In genomic region chr6:23826587-23826986, GRCh38 we compare ENCODE assay signal across 31 cellular contexts.
"Had no signal": no experiment of that assay in that cellular context is flagged by ENCODE, and none has a peak within 500 bp of the region (broad histone marks: within the 10 kb centered on the region; RNA-seq: fewer than 3 reads in every experiment).

No MANE protein-coding gene starts in this region.

- H3K27ac Mint-ChIP-seq: activated B cell treated with CpG ODN at 0.5 μM for 24 hours; activated CD4-positive, alpha-beta T cell treated with anti-CD3 and anti-CD28 coated beads, Interleukin-2, amount 10 ng/mL, durations not matched to agents 24 days and 14 days; activated CD8-positive, alpha-beta memory T cell treated with anti-CD3 and anti-CD28 coated beads, Interleukin-2, amount 10 ng/mL, durations not matched to agents 7 days and 5 days; activated naive CD4-positive, alpha-beta T cell treated with anti-CD3 and anti-CD28 coated beads, Interleukin-2, amount 50 U/mL, for 24 hours; activated T-cell treated with anti-CD3 and anti-CD28 coated beads, Interleukin-2, amount 50 U/mL, for 24 hours; activated T-helper 1 cell treated with anti-CD3 and anti-CD28 coated beads, Interleukin-12 subunit alpha, Interleukin-12 subunit beta, Interleukin-2, Interleukin-4 antibody, amounts not matched to agents 30 ng/mL and 10 ng/mL and 1 ng/mL, durations not matched to agents 14 hours and 24 hours and 36 hours; T-cell had no signal

- H3K27me3 ChIP-seq: ascending aorta, body of pancreas, MG63 had no signal

- H3K36me3 Mint-ChIP-seq: activated CD8-positive, alpha-beta memory T cell treated with anti-CD3 and anti-CD28 coated beads, Interleukin-2, amount 10 ng/mL, durations not matched to agents 7 days and 5 days; activated naive CD4-positive, alpha-beta T cell treated with anti-CD3 and anti-CD28 coated beads, Interleukin-2, amount 50 U/mL, for 24 hours; T-cell had no signal

- H3K9me3 ChIP-seq: body of pancreas, MG63 had no signal

- H3K27ac ChIP-seq: ascending aorta, body of pancreas, SK-N-MC had no signal

- H3K4me1 ChIP-seq: ascending aorta, body of pancreas had no signal

- H3K4me3 Mint-ChIP-seq: activated B cell treated with CpG ODN at 0.5 μM for 24 hours; activated CD4-positive, alpha-beta T cell treated with anti-CD3 and anti-CD28 coated beads, Interleukin-2, amount 10 ng/mL, durations not matched to agents 24 days and 14 days; activated CD8-positive, alpha-beta memory T cell treated with anti-CD3 and anti-CD28 coated beads, Interleukin-2, amount 10 ng/mL, durations not matched to agents 7 days and 5 days; activated naive CD4-positive, alpha-beta T cell treated with anti-CD3 and anti-CD28 coated beads, Interleukin-2, amount 50 U/mL, for 24 hours; activated T-cell treated with anti-CD3 and anti-CD28 coated beads, Interleukin-2, amount 50 U/mL, for 24 hours; activated T-helper 1 cell treated with anti-CD3 and anti-CD28 coated beads, Interleukin-12 subunit alpha, Interleukin-12 subunit beta, Interleukin-2, Interleukin-4 antibody, amounts not matched to agents 30 ng/mL and 10 ng/mL and 1 ng/mL, durations not matched to agents 14 hours and 24 hours and 36 hours; central memory CD8-positive, alpha-beta T cell; T-cell had no signal

- H3K4me3 ChIP-seq: ascending aorta, body of pancreas, MG63, SK-N-MC had no signal

- H3K36me3 ChIP-seq: ascending aorta, MG63 had no signal

- DNase-seq: activated B cell treated with CpG ODN at 0.5 μM for 24 hours; activated CD4-positive, alpha-beta T cell treated with anti-CD3 and anti-CD28 coated beads for 1 hour; activated CD4-positive, alpha-beta T cell treated with anti-CD3 and anti-CD28 coated beads, Interleukin-2, amount 10 ng/mL, durations not matched to agents 24 days and 14 days; activated CD4-positive, alpha-beta T cell treated with anti-CD3 and anti-CD28 coated beads, Interleukin-2, amount 50 U/mL, for 48 hours; activated CD8-positive, alpha-beta memory T cell treated with anti-CD3 and anti-CD28 coated beads, Interleukin-2, amount 10 ng/mL, durations not matched to agents 7 days and 5 days; activated effector memory CD4-positive, alpha-beta T cell treated with Interleukin-2 at 50 U/mL for 16 hours; activated naive CD4-positive, alpha-beta T cell; activated T-cell treated with anti-CD3 and anti-CD28 coated beads, Interleukin-2, amount 50 U/mL, for 24 hours; amniotic stem cell; body of pancreas; MG63; NCI-H1048; NCI-H1417; NCI-H1930; NCI-H345; NCI-H510A; NCI-H526 treated with DMSO at 0.1 percent for 48 hours; NCI-H82; RPMI8226; T-cell; T-helper 2 cell; T1000 had no signal

- FAIRE-seq: colon, TTC549 had no signal

- H3K4me1 Mint-ChIP-seq: activated B cell treated with CpG ODN at 0.5 μM for 24 hours; activated CD4-positive, alpha-beta T cell treated with anti-CD3 and anti-CD28 coated beads, Interleukin-2, amount 10 ng/mL, durations not matched to agents 24 days and 14 days; activated CD8-positive, alpha-beta memory T cell treated with anti-CD3 and anti-CD28 coated beads, Interleukin-2, amount 10 ng/mL, durations not matched to agents 7 days and 5 days; activated naive CD4-positive, alpha-beta T cell treated with anti-CD3 and anti-CD28 coated beads, Interleukin-2, amount 50 U/mL, for 24 hours; central memory CD8-positive, alpha-beta T cell; T-cell had no signal

- ATAC-seq: activated CD8-positive, alpha-beta memory T cell treated with anti-CD3 and anti-CD28 coated beads, Interleukin-2, amount 10 ng/mL, durations not matched to agents 7 days and 5 days; body of pancreas; Panc1; Right ventricle myocardium inferior; T-cell had no signal

- H3K9me3 Mint-ChIP-seq: activated CD4-positive, alpha-beta T cell treated with anti-CD3 and anti-CD28 coated beads, Interleukin-2, amount 10 ng/mL, durations not matched to agents 24 days and 14 days; activated T-cell treated with anti-CD3 and anti-CD28 coated beads, Interleukin-2, amount 50 U/mL, for 24 hours; activated T-helper 1 cell treated with anti-CD3 and anti-CD28 coated beads, Interleukin-12 subunit alpha, Interleukin-12 subunit beta, Interleukin-2, Interleukin-4 antibody, amounts not matched to agents 30 ng/mL and 10 ng/mL and 1 ng/mL, durations not matched to agents 14 hours and 24 hours and 36 hours had no signal

- H3K27me3 Mint-ChIP-seq: activated B cell treated with CpG ODN at 0.5 μM for 24 hours; activated CD4-positive, alpha-beta T cell treated with anti-CD3 and anti-CD28 coated beads, Interleukin-2, amount 10 ng/mL, durations not matched to agents 24 days and 14 days; activated CD8-positive, alpha-beta memory T cell treated with anti-CD3 and anti-CD28 coated beads, Interleukin-2, amount 10 ng/mL, durations not matched to agents 7 days and 5 days; activated naive CD4-positive, alpha-beta T cell treated with anti-CD3 and anti-CD28 coated beads, Interleukin-2, amount 50 U/mL, for 24 hours; activated T-cell treated with anti-CD3 and anti-CD28 coated beads, Interleukin-2, amount 50 U/mL, for 24 hours; central memory CD8-positive, alpha-beta T cell; T-cell had no signal
